In the genomic region with DNA sequence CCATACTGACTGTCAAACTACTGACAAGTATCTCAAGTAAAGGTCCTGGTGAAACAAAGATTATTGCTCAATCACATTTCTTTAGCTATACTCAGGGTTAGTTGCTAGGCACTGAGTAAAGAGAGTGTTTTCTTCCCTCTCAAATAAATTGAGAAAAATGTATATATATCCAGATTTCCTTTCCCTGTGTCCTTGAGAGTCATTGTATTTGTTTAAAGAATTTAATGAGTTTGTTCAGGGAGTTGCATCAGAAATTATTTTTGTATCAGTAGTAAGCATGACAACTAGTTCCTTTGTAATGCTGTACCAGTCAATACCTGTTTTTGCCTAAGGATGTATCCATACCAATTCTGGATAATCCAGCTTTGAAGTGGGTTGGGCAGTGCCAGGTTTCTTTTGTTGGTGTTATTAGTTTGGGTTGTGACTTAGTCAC, we compare ENCODE assay signal across 17 cellular contexts. TPM values are rescaled to one million over a fixed set of nuclear protein-coding genes. Genes with fewer than 3 reads are reported as not detected.
DNase-seq lines count a peak whose midpoint lies in the region; ATAC-seq and TF ChIP-seq lines count a peak whose summit lies in the region.
"Had no signal": no experiment of that assay in that cellular context is flagged by ENCODE, and none has a peak within 500 bp of the region (broad histone marks: within the 10 kb centered on the region; RNA-seq: fewer than 3 reads in every experiment).

No MANE protein-coding gene starts in this region.

- H3K36me3 ChIP-seq in HEK293 (ENCODE audit: control insufficient read depth in 2 of 2, insufficient read depth in 1 of 2, low read length in 2 of 2) (no peaks in the 10 kb centered on the region; a peak in 1 of 3 replicates), PC-9 (ENCODE audit: low read depth) (no peaks in the 10 kb centered on the region)
- H3K36me3 ChIP-seq: right atrium auricular region had no signal

- TF ChIP-seq CTCF in 22Rv1 (IDR thresholded peaks at IDR 0.05) = no peak
- TF ChIP-seq CTCF in HEK293 (tag by site-specific recombination; IDR thresholded peaks at IDR 0.05) = no peak
- TF ChIP-seq CTCF in PC-9 (conservative IDR thresholded peaks at IDR 0.05) = no peak

- POLR2A ChIA-PET in HEK293 (lab: Yijun Ruan, JAX) = no interaction called here
- POLR2A ChIA-PET in PC-9 (lab: Charles Lee; ENCODE audit: unreplicated experiment) = no interaction called here

- peaks cover 32% of the 10 kb centered on the region for H3K79me2 ChIP-seq in PC-9 (ENCODE audit: low read depth)

- BruUV-seq in PC-9 (replicated peaks; lab: Mats Ljungman, UMichigan) = no TSS peak

- ATAC-seq in GM19395 (IDR thresholded peaks at IDR 0.05; ENCODE audit: unreplicated experiment) = no peak
- ATAC-seq: natural killer cell treated with Interleukin-12 subunit alpha and Interleukin-12 subunit beta and Interleukin-15 and Interleukin-18, amount 100 ng/mL, for 72 hours had no signal

- H3K9me2 ChIP-seq in PC-9 (ENCODE audit: insufficient read depth) = no peaks in the 10 kb centered on the region

- H3K4me1 ChIP-seq in HEK293 (ENCODE audit: control insufficient read depth, insufficient read depth, low read length) (peaks cover 4% of the 10 kb centered on the region; the same call in 1 of the 2 replicates), PC-9 (replicated peaks; ENCODE audit: insufficient read depth) (peaks cover 30% of the 10 kb centered on the region)

- no peaks in the 10 kb centered on the region for H3K9me3 ChIP-seq in HEK293 (ENCODE audit: control insufficient read depth, insufficient read depth, low read depth, low read length)
- H3K9me3 ChIP-seq in PC-9 (ENCODE audit: insufficient read depth, low read depth) = no peaks in the 10 kb centered on the region
- H3K9me3 ChIP-seq: right atrium auricular region had no signal

- H3K4me3 ChIP-seq in HEK293 (ENCODE audit: low read depth, low read length) (no peak overlapping the region), PC-9 (no peak overlapping the region)
- H3K4me3 ChIP-seq: right atrium auricular region had no signal

- peaks cover 6% of the 10 kb centered on the region for H4K20me1 ChIP-seq in PC-9 (ENCODE audit: insufficient read depth)

- intact Hi-C loops in PC-9 (cut with micrococcal nuclease; ENCODE audit: unreplicated experiment) = no loop called here

- H3K27ac ChIP-seq in 22Rv1 (peak overlapping the region; percentile 93), HEK293 (ENCODE audit: extremely low read depth, low read depth, low read length) (no peak overlapping the region), PC-9 (peak overlapping the region; percentile 83)
- H3K27ac ChIP-seq: right atrium auricular region had no signal

- CTCF ChIA-PET in HEK293 (lab: Yijun Ruan, JAX) (interaction anchor here (0.5 kb wide), 1 partner anchor 149 kb away, joined by 3 read pairs; no protein-coding TSS in a partner anchor), PC-9 (lab: Charles Lee) (no interaction called here)

- DNase-seq in PC-9 (peak in 1 of 2 experiments; percentile 94), fibroblast of gingiva (ENCODE audit: low read depth) (peak; percentile 45), CD1c-positive myeloid dendritic cell (ENCODE audit: extremely low spot score) (no peak), superior temporal gyrus (ENCODE audit: extremely low spot score) (no peak), cerebellum (ENCODE audit: low spot score) (no peak)
- DNase-seq: activated gamma-delta T cell treated with Interleukin-2 at 50 U/mL for 16 hours; DMS 273 treated with DMSO at 0.1 percent for 48 hours; HFFc6; MM.1S; NCI-H2171; NK-92 treated with Interleukin-12 subunit alpha and Interleukin-12 subunit beta, amount 100 ng/mL, for 24 hours; stimulated activated CD4-positive, alpha-beta T cell treated with anti-CD3 and anti-CD28 coated beads, Interleukin-2, amount 100 ng/mL, for 48 hours had no signal

- H3F3A ChIP-seq in PC-9 (ENCODE audit: insufficient read depth, low read depth) = peaks cover 28% of the 10 kb centered on the region

- H3K27me3 ChIP-seq in PC-9 (ENCODE audit: insufficient read depth, low read depth) = no peaks in the 10 kb centered on the region
- H3K27me3 ChIP-seq: right atrium auricular region had no signal

- no peak overlapping the region for H2AFZ ChIP-seq in PC-9

- peak overlapping the region; percentile 82 for H3K4me2 ChIP-seq in PC-9

TF ChIP-seq in HEK293, 187 proteins besides CTCF, POLR2A, EP300 and RAD21 (continues in another document):
- TF ChIP-seq SP3 (tag by site-specific recombination; IDR thresholded peaks at IDR 0.05) (no peak), ZNF37A (tag by site-specific recombination; IDR thresholded peaks at IDR 0.05) (no peak), MEIS1 (CRISPR knock-in tag; IDR thresholded peaks at IDR 0.05; ENCODE audit: borderline replicate concordance) (no peak), ZNF664 (tag by site-specific recombination; IDR thresholded peaks at IDR 0.05) (peak; percentile 41; the same call in 1 of the 2 replicates), RBAK (tag by site-specific recombination; IDR thresholded peaks at IDR 0.05) (no peak), ZNF184 (tag by site-specific recombination; IDR thresholded peaks at IDR 0.05) (0 out of 2 replicates have a peak, but pooled peaks have one; percentile 5), ZNF404 (tag by site-specific recombination; IDR thresholded peaks at IDR 0.05) (no peak), ZNF626 (tag by site-specific recombination; IDR thresholded peaks at IDR 0.05) (no peak), WT1 (tag by site-specific recombination; IDR thresholded peaks at IDR 0.05) (no peak), ZNF510 (tag by site-specific recombination; IDR thresholded peaks at IDR 0.05; ENCODE audit: insufficient replicate concordance) (no peak), ZNF658 (tag by site-specific recombination; IDR thresholded peaks at IDR 0.05) (no peak), ZSCAN16 (tag by site-specific recombination; IDR thresholded peaks at IDR 0.05) (no peak), ZNF768 (tag by site-specific recombination; IDR thresholded peaks at IDR 0.05) (no peak), MZF1 (tag by site-specific recombination; IDR thresholded peaks at IDR 0.05; ENCODE audit: borderline replicate concordance) (no peak), ZNF639 (tag by site-specific recombination; IDR thresholded peaks at IDR 0.05) (no peak), ZFP69B (tag by site-specific recombination; IDR thresholded peaks at IDR 0.05) (no peak), ZNF324 (tag by site-specific recombination; IDR thresholded peaks at IDR 0.05) (0 out of 2 replicates have a peak, but pooled peaks have one; percentile 6), GLIS2 (tag by site-specific recombination; IDR thresholded peaks at IDR 0.05) (no peak), ZNF501 (tag by site-specific recombination; IDR thresholded peaks at IDR 0.05) (no peak), SETDB1 (IDR thresholded peaks at IDR 0.05; ENCODE audit: insufficient read length, low read length) (no peak), ZNF48 (tag by site-specific recombination; IDR thresholded peaks at IDR 0.05) (no peak)
- TF ChIP-seq, protein P1, sequence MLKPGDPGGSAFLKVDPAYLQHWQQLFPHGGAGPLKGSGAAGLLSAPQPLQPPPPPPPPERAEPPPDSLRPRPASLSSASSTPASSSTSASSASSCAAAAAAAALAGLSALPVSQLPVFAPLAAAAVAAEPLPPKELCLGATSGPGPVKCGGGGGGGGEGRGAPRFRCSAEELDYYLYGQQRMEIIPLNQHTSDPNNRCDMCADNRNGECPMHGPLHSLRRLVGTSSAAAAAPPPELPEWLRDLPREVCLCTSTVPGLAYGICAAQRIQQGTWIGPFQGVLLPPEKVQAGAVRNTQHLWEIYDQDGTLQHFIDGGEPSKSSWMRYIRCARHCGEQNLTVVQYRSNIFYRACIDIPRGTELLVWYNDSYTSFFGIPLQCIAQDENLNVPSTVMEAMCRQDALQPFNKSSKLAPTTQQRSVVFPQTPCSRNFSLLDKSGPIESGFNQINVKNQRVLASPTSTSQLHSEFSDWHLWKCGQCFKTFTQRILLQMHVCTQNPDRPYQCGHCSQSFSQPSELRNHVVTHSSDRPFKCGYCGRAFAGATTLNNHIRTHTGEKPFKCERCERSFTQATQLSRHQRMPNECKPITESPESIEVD (tag by site-specific recombination; IDR thresholded peaks at IDR 0.05) = 0 out of 2 replicates have a peak, but pooled peaks have one; percentile 24
- TF ChIP-seq, protein P2, sequence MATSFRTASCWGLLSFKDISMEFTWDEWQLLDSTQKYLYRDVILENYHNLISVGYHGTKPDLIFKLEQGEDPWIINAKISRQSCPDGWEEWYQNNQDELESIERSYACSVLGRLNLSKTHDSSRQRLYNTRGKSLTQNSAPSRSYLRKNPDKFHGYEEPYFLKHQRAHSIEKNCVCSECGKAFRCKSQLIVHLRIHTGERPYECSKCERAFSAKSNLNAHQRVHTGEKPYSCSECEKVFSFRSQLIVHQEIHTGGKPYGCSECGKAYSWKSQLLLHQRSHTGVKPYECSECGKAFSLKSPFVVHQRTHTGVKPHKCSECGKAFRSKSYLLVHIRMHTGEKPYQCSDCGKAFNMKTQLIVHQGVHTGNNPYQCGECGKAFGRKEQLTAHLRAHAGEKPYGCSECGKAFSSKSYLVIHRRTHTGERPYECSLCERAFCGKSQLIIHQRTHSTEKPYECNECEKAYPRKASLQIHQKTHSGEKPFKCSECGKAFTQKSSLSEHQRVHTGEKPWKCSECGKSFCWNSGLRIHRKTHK (tag by site-specific recombination; IDR thresholded peaks at IDR 0.05) = no peak

RNA-seq across cellular contexts. Expression of gene ANKHD1, which starts 3.2 kb away (rescaled TPM):
- total RNA-seq in PC-9 (2021) (90.7 and 109 TPM in 2 replicates), cerebellum (152 TPM)

RNA-seq across cellular contexts. Expression of gene SLC4A9, which starts 38.4 kb away (rescaled TPM):
- total RNA-seq in PC-9 (2021) (0.20 and 0.53 TPM in 2 replicates), cerebellum (0.45 TPM)
- total RNA-seq: HFFc6; natural killer cell treated with Interleukin-12 subunit alpha and Interleukin-12 subunit beta and Interleukin-15 and Interleukin-18, amount 100 ng/mL, for 72 hours; right atrium auricular region had no signal

RNA-seq across cellular contexts. Expression of gene HBEGF, which starts 52.0 kb away (rescaled TPM):
- total RNA-seq in PC-9 (2021) = 8.5 and 9.0 TPM in 2 replicates
- 7.5 TPM for total RNA-seq in cerebellum
